1 cellular context compared by ENCODE assay signal in the genomic region with DNA sequence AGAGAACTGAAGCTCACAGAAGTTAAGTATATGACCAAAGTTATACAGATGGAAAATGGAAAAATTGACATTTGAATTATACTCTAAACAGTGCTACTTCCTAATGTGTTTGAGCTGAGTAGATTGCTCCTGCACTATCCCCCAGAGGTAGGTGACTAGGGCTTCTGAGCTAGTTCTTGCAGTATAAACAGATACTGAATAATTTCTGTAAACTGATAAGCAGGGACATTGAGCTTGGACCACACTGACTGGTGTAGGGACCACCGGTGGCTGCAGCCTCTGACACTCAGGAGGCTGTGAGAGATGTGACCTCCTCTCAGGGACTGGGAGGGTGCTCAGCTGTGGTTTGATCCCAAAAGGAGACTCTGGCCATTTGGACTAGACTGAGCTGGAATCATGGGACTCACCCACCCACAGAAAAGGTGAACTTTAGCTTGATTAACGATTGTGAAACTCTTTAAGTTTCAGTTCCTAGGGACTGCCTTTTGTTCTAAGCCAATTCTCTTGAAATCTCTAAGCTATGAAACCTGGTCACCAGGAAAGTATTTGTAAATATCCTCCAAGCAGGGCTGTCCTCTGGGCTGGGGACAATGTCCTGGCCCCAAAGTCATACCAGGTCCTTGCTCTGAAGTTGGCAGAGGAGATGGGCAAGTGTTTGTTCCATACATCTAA.
TF ChIP-seq lines count a peak whose summit lies in the region.

No MANE protein-coding gene starts in this region.

TF ChIP-seq in GM12878, 131 proteins besides CTCF, POLR2A, EP300 and RAD21 (continued from another document and continues in another):
- TF ChIP-seq TCF3 (IDR thresholded peaks at IDR 0.05; ENCODE audit: borderline replicate concordance, insufficient read depth, low read depth, low read length) (no peak), IKZF1 (conservative IDR thresholded peaks at IDR 0.05) (peak; percentile 99), ZNF207 (IDR thresholded peaks at IDR 0.05; ENCODE audit: borderline replicate concordance) (no peak), YY1 (IDR thresholded peaks at IDR 0.05; ENCODE audit: low read depth, low read length) (no peak), RUNX3 (IDR thresholded peaks at IDR 0.05; ENCODE audit: low read length) (peak; percentile 83), RBBP5 (conservative IDR thresholded peaks at IDR 0.05) (no peak), USF1 (IDR thresholded peaks at IDR 0.05; ENCODE audit: borderline replicate concordance, extremely low read length, insufficient read depth, low read depth, low read length) (no peak), CREB1 (IDR thresholded peaks at IDR 0.05; ENCODE audit: low read depth) (peak; percentile 10; the same call in 1 of the 2 replicates), ETV6 (conservative IDR thresholded peaks at IDR 0.05 in 1 of 2, IDR thresholded peaks at IDR 0.05 in 1 of 2; ENCODE audit: borderline replicate concordance in 1 of 2, low read depth in 1 of 2) (peak in 1 of 2 experiments; percentile 84; a peak in 1 of 4 replicates), BCLAF1 (IDR thresholded peaks at IDR 0.05) (no peak), ASH2L (IDR thresholded peaks at IDR 0.05; ENCODE audit: borderline replicate concordance, low read depth) (no peak), SUPT20H (IDR thresholded peaks at IDR 0.05; ENCODE audit: borderline replicate concordance, control insufficient read depth, low read depth, low read length) (no peak), CREM (IDR thresholded peaks at IDR 0.05; ENCODE audit: low read depth) (peak; percentile 69; the same call in 1 of the 2 replicates), JUNB (IDR thresholded peaks at IDR 0.05) (peak; percentile 75), EGR1 (IDR thresholded peaks at IDR 0.05; ENCODE audit: borderline replicate concordance in 1 of 2, low read depth in 2 of 2, low read length in 2 of 2) (peak in 1 of 2 experiments; percentile 42; a peak in 1 of 3 replicates), CBFB (IDR thresholded peaks at IDR 0.05; ENCODE audit: low read depth) (0 out of 2 replicates have a peak, but pooled peaks have one; percentile 30), ZNF24 (IDR thresholded peaks at IDR 0.05) (peak; percentile 38; the same call in 1 of the 2 replicates), MYC (IDR thresholded peaks at IDR 0.05; ENCODE audit: insufficient read depth, insufficient read length, insufficient replicate concordance, low read length, severe bottlenecking) (no peak), EED (IDR thresholded peaks at IDR 0.05; ENCODE audit: low read depth) (peak; percentile 98), CBX5 (IDR thresholded peaks at IDR 0.05; ENCODE audit: low read depth) (no peak), SMAD1 (IDR thresholded peaks at IDR 0.05; ENCODE audit: low read depth, partially characterized antibody) (no peak), E2F8 (IDR thresholded peaks at IDR 0.05; ENCODE audit: low read depth, partially characterized antibody) (no peak), CEBPZ (IDR thresholded peaks at IDR 0.05; ENCODE audit: low read depth, low read length) (no peak), CBX3 (IDR thresholded peaks at IDR 0.05; ENCODE audit: borderline replicate concordance, low read depth) (no peak), MTA3 (IDR thresholded peaks at IDR 0.05; ENCODE audit: borderline replicate concordance, low read length) (peak; percentile 15; the same call in 1 of the 2 replicates), KAT2A (conservative IDR thresholded peaks at IDR 0.05; ENCODE audit: control insufficient read depth, low read depth, low read length) (no peak), ZNF274 (IDR thresholded peaks at IDR 0.05; ENCODE audit: insufficient read depth, insufficient read length) (no peak), PAX5 (IDR thresholded peaks at IDR 0.05; ENCODE audit: borderline replicate concordance, low read depth, low read length) (peak; percentile 64; the same call in 1 of the 2 replicates), HCFC1 (IDR thresholded peaks at IDR 0.05; ENCODE audit: low read length) (no peak), IKZF2 (IDR thresholded peaks at IDR 0.05) (peak; percentile 100), NFYA (IDR thresholded peaks at IDR 0.05; ENCODE audit: borderline replicate concordance, low read depth, low read length) (no peak), SKIL (IDR thresholded peaks at IDR 0.05; ENCODE audit: low read depth, poor library complexity, severe bottlenecking) (peak; percentile 65), SRF (IDR thresholded peaks at IDR 0.05; ENCODE audit: low read depth in 2 of 2, low read length in 2 of 2) (no peak), CHD2 (IDR thresholded peaks at IDR 0.05; ENCODE audit: borderline replicate concordance, low read depth, low read length) (peak; percentile 51; the same call in 1 of the 2 replicates), GATAD2B (conservative IDR thresholded peaks at IDR 0.05; ENCODE audit: low read depth) (peak; percentile 79), POU2F2 (IDR thresholded peaks at IDR 0.05; ENCODE audit: borderline replicate concordance, low read depth, low read length) (no peak), ZNF217 (IDR thresholded peaks at IDR 0.05) (no peak), BHLHE40 (IDR thresholded peaks at IDR 0.05; ENCODE audit: borderline replicate concordance in 1 of 2, low read depth in 2 of 2, low read length in 1 of 2) (peak; percentile 42 to 65; a peak in 2 of 4 replicates), BACH1 (IDR thresholded peaks at IDR 0.05; ENCODE audit: borderline replicate concordance) (peak; percentile 64; the same call in 1 of the 2 replicates), SPI1 (IDR thresholded peaks at IDR 0.05; ENCODE audit: borderline replicate concordance, insufficient read depth, low read depth, low read length) (peak; percentile 95)
- TF ChIP-seq, protein P1, sequence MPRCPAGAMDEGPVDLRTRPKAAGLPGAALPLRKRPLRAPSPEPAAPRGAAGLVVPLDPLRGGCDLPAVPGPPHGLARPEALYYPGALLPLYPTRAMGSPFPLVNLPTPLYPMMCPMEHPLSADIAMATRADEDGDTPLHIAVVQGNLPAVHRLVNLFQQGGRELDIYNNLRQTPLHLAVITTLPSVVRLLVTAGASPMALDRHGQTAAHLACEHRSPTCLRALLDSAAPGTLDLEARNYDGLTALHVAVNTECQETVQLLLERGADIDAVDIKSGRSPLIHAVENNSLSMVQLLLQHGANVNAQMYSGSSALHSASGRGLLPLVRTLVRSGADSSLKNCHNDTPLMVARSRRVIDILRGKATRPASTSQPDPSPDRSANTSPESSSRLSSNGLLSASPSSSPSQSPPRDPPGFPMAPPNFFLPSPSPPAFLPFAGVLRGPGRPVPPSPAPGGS (IDR thresholded peaks at IDR 0.05; ENCODE audit: borderline replicate concordance, insufficient read depth, low read depth, low read length, poor library complexity, severe bottlenecking): peak; percentile 38
- TF ChIP-seq, protein P2, sequence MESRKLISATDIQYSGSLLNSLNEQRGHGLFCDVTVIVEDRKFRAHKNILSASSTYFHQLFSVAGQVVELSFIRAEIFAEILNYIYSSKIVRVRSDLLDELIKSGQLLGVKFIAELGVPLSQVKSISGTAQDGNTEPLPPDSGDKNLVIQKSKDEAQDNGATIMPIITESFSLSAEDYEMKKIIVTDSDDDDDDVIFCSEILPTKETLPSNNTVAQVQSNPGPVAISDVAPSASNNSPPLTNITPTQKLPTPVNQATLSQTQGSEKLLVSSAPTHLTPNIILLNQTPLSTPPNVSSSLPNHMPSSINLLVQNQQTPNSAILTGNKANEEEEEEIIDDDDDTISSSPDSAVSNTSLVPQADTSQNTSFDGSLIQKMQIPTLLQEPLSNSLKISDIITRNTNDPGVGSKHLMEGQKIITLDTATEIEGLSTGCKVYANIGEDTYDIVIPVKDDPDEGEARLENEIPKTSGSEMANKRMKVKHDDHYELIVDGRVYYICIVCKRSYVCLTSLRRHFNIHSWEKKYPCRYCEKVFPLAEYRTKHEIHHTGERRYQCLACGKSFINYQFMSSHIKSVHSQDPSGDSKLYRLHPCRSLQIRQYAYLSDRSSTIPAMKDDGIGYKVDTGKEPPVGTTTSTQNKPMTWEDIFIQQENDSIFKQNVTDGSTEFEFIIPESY (IDR thresholded peaks at IDR 0.05): no peak
